Comparison of ENCODE assay signal across 12 cellular contexts in the genomic region with DNA sequence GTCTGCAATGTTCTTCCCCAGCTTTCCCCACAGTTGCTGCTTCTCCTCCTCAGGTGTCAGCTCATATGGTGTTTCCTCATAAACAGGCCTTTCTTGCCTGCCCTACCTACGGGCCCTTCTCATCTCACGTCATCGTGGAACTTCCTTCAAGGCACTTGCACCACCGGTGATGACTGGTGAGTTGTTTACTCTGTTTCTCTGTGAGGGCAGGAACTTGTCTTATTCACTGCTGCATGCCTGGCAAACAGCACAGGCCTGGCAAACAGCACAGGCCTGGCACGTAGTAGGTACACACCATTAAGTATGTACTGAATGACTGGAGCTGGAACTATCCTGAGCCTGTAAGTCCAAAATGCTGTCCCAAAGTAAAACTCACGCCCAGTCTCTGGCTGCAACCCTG. TPM values are rescaled to one million over a fixed set of nuclear protein-coding genes. Genes with fewer than 3 reads are reported as not detected.
DNase-seq lines count a peak whose midpoint lies in the region; ATAC-seq, FAIRE-seq and TF ChIP-seq lines count a peak whose summit lies in the region.
"Had no signal": no experiment of that assay in that cellular context is flagged by ENCODE, and none has a peak within 500 bp of the region (broad histone marks: within the 10 kb centered on the region; RNA-seq: fewer than 3 reads in every experiment).

No MANE protein-coding gene starts in this region.

- intact Hi-C loops in CD4-positive, alpha-beta T cell (cut with DNase I, micrococcal nuclease): no loop called here
- intact Hi-C loops in K562 (cut with micrococcal nuclease): no loop called here

- H3K9me1 ChIP-seq in K562 (ENCODE audit: control insufficient read depth, insufficient read depth, low read length): no peaks in the 10 kb centered on the region

- TF ChIP-seq RAD21 in K562 (CRISPR knock-in tag; conservative IDR thresholded peaks at IDR 0.05 in 1 of 2, IDR thresholded peaks at IDR 0.05 in 1 of 2): no peak

- TF ChIP-seq EP300 in K562 (IDR thresholded peaks at IDR 0.05; ENCODE audit: low read length): no peak

- 0 out of 3 replicates have a peak, but pooled peaks cover 4% of the 10 kb centered on the region for H3K79me2 ChIP-seq in K562 (ENCODE audit: control insufficient read depth, insufficient read depth, low read length)

- H2AFZ ChIP-seq in K562 (ENCODE audit: low read depth, low read length): no peak overlapping the region

- FAIRE-seq in RCC 7860 (lab: Jason Lieb, UNC): no peak
- no peak for FAIRE-seq in K562 (lab: Jason Lieb, UNC)

- no peaks in the 10 kb centered on the region for H3K27me3 Mint-ChIP-seq in CD4-positive, alpha-beta T cell
- H3K27me3 Mint-ChIP-seq in naive thymus-derived CD8-positive, alpha-beta T cell: no peaks in the 10 kb centered on the region

- no peaks in the 10 kb centered on the region for H3K27me3 ChIP-seq in CD4-positive, alpha-beta T cell (ENCODE audit: control insufficient read depth, insufficient read depth, low read length)
- H3K27me3 ChIP-seq in K562 (ENCODE audit: control insufficient read depth in 2 of 2, insufficient read depth in 2 of 2, low read length in 2 of 2) (no peaks in the 10 kb centered on the region), brain microvascular endothelial cell (replicated peaks) (no peaks in the 10 kb centered on the region)
- H3K27me3 ChIP-seq: heart right ventricle, Peyer's patch had no signal

- WGBS in K562 (ENCODE audit: insufficient coverage, low coverage, missing lambda C conversion rate): 89% methylated on average over 6 of the region's 6 CpGs

- H3K36me3 Mint-ChIP-seq in CD4-positive, alpha-beta T cell (ENCODE audit: low read depth): peaks cover 68% of the 10 kb centered on the region
- H3K36me3 Mint-ChIP-seq in naive thymus-derived CD8-positive, alpha-beta T cell: peaks cover 0 to 58% (median 13%) of the 10 kb centered on the region in 3 donors

- no peaks in the 10 kb centered on the region for H3K9me3 ChIP-seq in CD4-positive, alpha-beta T cell (ENCODE audit: control insufficient read depth, low read length)
- no peaks in the 10 kb centered on the region for H3K9me3 ChIP-seq in K562 (replicated peaks; ENCODE audit: control insufficient read depth, insufficient read depth, low read depth, low read length)
- H3K9me3 ChIP-seq: heart right ventricle, Peyer's patch had no signal

- 0 out of 5 replicates have a peak, but pooled peaks cover 0 to 3% of the 10 kb centered on the region in 2 experiments for H3K4me1 ChIP-seq in K562 (replicated peaks in 1 of 2; ENCODE audit: control insufficient read depth in 2 of 2, insufficient read depth in 2 of 2, low read length in 2 of 2)
- H3K4me1 ChIP-seq: Peyer's patch had no signal

- peaks cover 76% of the 10 kb centered on the region for H3K36me3 ChIP-seq in K562 (ENCODE audit: control insufficient read depth, insufficient read depth, low read length)
- H3K36me3 ChIP-seq in brain microvascular endothelial cell (replicated peaks): peaks cover 60% of the 10 kb centered on the region

- no peaks in the 10 kb centered on the region for H4K20me1 ChIP-seq in K562 (replicated peaks; ENCODE audit: control insufficient read depth, insufficient read depth, low read length)

- ATAC-seq in CD4-positive, alpha-beta T cell (ENCODE audit: poor library complexity): peak; percentile 98
- no peak for ATAC-seq in K562
- peak; percentile 81 to 99 for ATAC-seq in naive thymus-derived CD8-positive, alpha-beta T cell
- no peak for ATAC-seq in HG03025 (IDR thresholded peaks at IDR 0.05; ENCODE audit: low FRiP score, unreplicated experiment)

- in situ Hi-C loops in K562 (cut with MboI): no loop called here
- in situ Hi-C loops in brain microvascular endothelial cell (cut with HindIII; ENCODE audit: low pct_ligation_motif_present, low sequenced_read_pairs): no loop called here

- H3K4me3 Mint-ChIP-seq in CD4-positive, alpha-beta T cell: peak overlapping the region; percentile 27
- peak overlapping the region in 7 of 10 donors; percentile 2 to 51 (median 26) for H3K4me3 Mint-ChIP-seq in naive thymus-derived CD8-positive, alpha-beta T cell

- peaks cover 10% of the 10 kb centered on the region for H3K4me1 Mint-ChIP-seq in CD4-positive, alpha-beta T cell (ENCODE audit: low read depth)
- peaks cover 7 to 18% (median 14%) of the 10 kb centered on the region in 4 donors for H3K4me1 Mint-ChIP-seq in naive thymus-derived CD8-positive, alpha-beta T cell

- no peak overlapping the region for H3K4me2 ChIP-seq in K562 (ENCODE audit: insufficient read depth, low read length)

- H3K27ac ChIP-seq in CD4-positive, alpha-beta T cell (ENCODE audit: low read depth, low read length): peak overlapping the region; percentile 54
- H3K27ac ChIP-seq in K562 (ENCODE audit: extremely low read depth, low read depth, low read length) (no peak overlapping the region), brain microvascular endothelial cell (no peak overlapping the region)
- H3K27ac ChIP-seq: Peyer's patch had no signal

- peak; percentile 6; the same call in 1 of the 2 replicates for TF ChIP-seq POLR2A in K562 (conservative IDR thresholded peaks at IDR 0.05)

- no peaks in the 10 kb centered on the region for H3K9me3 Mint-ChIP-seq in CD4-positive, alpha-beta T cell
- no peaks in the 10 kb centered on the region for H3K9me3 Mint-ChIP-seq in naive thymus-derived CD8-positive, alpha-beta T cell

- H3K27ac Mint-ChIP-seq in CD4-positive, alpha-beta T cell: peak overlapping the region; percentile 94
- peak overlapping the region; percentile 53 to 96 (median 84) for H3K27ac Mint-ChIP-seq in naive thymus-derived CD8-positive, alpha-beta T cell

- CTCF ChIA-PET in CD4-positive, alpha-beta T cell (lab: Charles Lee): no interaction called here
- CTCF ChIA-PET in K562 (lab: Yijun Ruan, JAX; ENCODE audit: low intra/inter-chr PET ratio): no interaction called here

- peak in 9 of 10 experiments; percentile 16 to 59 (median 31) for DNase-seq in CD4-positive, alpha-beta T cell
- peak; percentile 39 for DNase-seq in RCC 7860 (ENCODE audit: low spot score)
- no peak for DNase-seq in K562 (ENCODE audit: extremely low read depth in 1 of 4, low spot score in 3 of 4)
- peak in 5 of 10 donors; percentile 16 to 39 (median 35) for DNase-seq in naive thymus-derived CD8-positive, alpha-beta T cell
- no peak for DNase-seq in hepatic stellate cell (ENCODE audit: low spot score)
- DNase-seq in brain microvascular endothelial cell: no peak
- no peak for DNase-seq in iPS-NIHi11 (ENCODE audit: low spot score)
- DNase-seq: GOT3, heart right ventricle, NCI-H1694 had no signal

- H3K4me3 ChIP-seq in K562 (no peak overlapping the region), brain microvascular endothelial cell (ENCODE audit: low read depth, low read length) (no peak overlapping the region)
- H3K4me3 ChIP-seq: heart right ventricle, Peyer's patch had no signal

- POLR2A ChIA-PET in CD4-positive, alpha-beta T cell (lab: Charles Lee): interaction anchor here (0.6 to 2.3 kb wide), 4 partner anchors 9 to 75 kb away, joined by 3 to 15 read pairs (median 4); no protein-coding TSS in a partner anchor
- POLR2A ChIA-PET in K562 (lab: Yijun Ruan, JAX): interaction anchor here (0.6 to 2.9 kb wide), 4 partner anchors 10 to 28 kb away, joined by 3 to 18 read pairs (median 6); no protein-coding TSS in a partner anchor
- POLR2A ChIA-PET in naive thymus-derived CD8-positive, alpha-beta T cell (lab: Charles Lee): interaction anchor here (1.9 kb wide), 1 partner anchor 12 kb away, joined by 6 read pairs; no protein-coding TSS in a partner anchor

- peak overlapping the region in 1 of 2 experiments; percentile 24; a peak in 1 of 4 replicates for H3K9ac ChIP-seq in K562 (ENCODE audit: insufficient read depth in 1 of 2, low read depth in 2 of 2, low read length in 2 of 2)

- no peak for TF ChIP-seq CTCF in CD4-positive, alpha-beta T cell (IDR thresholded peaks at IDR 0.05)
- TF ChIP-seq CTCF in K562 (IDR thresholded peaks at IDR 0.05 in 2 of 3, conservative IDR thresholded peaks at IDR 0.05 in 1 of 3; ENCODE audit: insufficient read depth in 2 of 3, low read depth in 1 of 3, low read length in 3 of 3) (no peak), brain microvascular endothelial cell (IDR thresholded peaks at IDR 0.05; ENCODE audit: low read depth, low read length, missing control alignments) (no peak)

- BruUV-seq in K562 (replicated peaks; lab: Mats Ljungman, UMichigan): no TSS peak

RNA-seq across cellular contexts. Expression of a gene that starts 25.8 kb away (rescaled TPM):
- total RNA-seq in CD4-positive, alpha-beta T cell: 10 to 100 TPM; 17.8 to 20.7 TPM
- total RNA-seq in K562 (2011; cell fraction: chromatin; rRNA removed; ENCODE audit: low replicate concordance): 24.8 and 55.6 TPM in 2 replicates
- total RNA-seq in K562 (2011; cell fraction: nucleolus; rRNA removed): 29.2 and 31.0 TPM in 2 replicates
- 30.9 and 40.1 TPM in 2 replicates for total RNA-seq in K562 (2011; cell fraction: nucleoplasm; rRNA removed)
- 39.1 and 55.1 TPM in 2 replicates for total RNA-seq in K562 (2014; rRNA removed)
- 18.5 and 22.8 TPM in 2 replicates for total RNA-seq in K562 (2014; rRNA removed; fragmentation: Illumina TruSeq; extraction: Trizol)
- 27.1 and 27.6 TPM in 2 replicates for total RNA-seq in K562 (2015; rRNA removed; fragmentation: Illumina TruSeq; extraction: Trizol)
- total RNA-seq in K562 (2021): 90.1 and 94.3 TPM in 2 replicates
- 57.8 and 73.8 TPM in 2 replicates for polyA plus RNA-seq in K562 (2011; rRNA removed)
- polyA plus RNA-seq in K562 (2011; cell fraction: cytosol; rRNA removed): 46.1 and 62.2 TPM in 2 replicates
- polyA plus RNA-seq in K562 (2011; cell fraction: nucleus; rRNA removed): 37.6 and 46.3 TPM in 2 replicates
- 62.9 and 132 TPM in 2 replicates for polyA plus RNA-seq in K562 (2012)
- polyA plus RNA-seq in K562 (2014; fragmentation: Illumina TruSeq; extraction: Trizol): 62.9 and 78.0 TPM in 2 replicates
- polyA plus RNA-seq in K562 (2014; fragmentation: Nextera tagmentation; extraction: Ambion mirVana): 1 to 10 TPM in 1 of 2 experiments, under 1 TPM in 1; 0.69 to 1.7 TPM
- polyA plus RNA-seq in K562 (2014; rRNA removed): 59.0 and 63.1 TPM in 2 replicates
- 49.4 and 58.5 TPM in 2 replicates for polyA minus RNA-seq in K562 (2011; rRNA and poly(A)+ RNA removed)
- 25.9 and 28.4 TPM in 2 replicates for polyA minus RNA-seq in K562 (2011; cell fraction: cytosol; rRNA and poly(A)+ RNA removed)
- polyA minus RNA-seq in K562 (2011; cell fraction: nucleus; rRNA and poly(A)+ RNA removed): 9.8 and 13.2 TPM in 2 replicates
- total RNA-seq in naive thymus-derived CD8-positive, alpha-beta T cell: 10 to 100 TPM; 46.2 to 47.8 TPM
- 10 to 100 TPM; 21.6 to 31.7 (median 23.6) TPM for polyA plus RNA-seq in naive thymus-derived CD8-positive, alpha-beta T cell

RNA-seq across cellular contexts. Expression of a gene that starts 36.5 kb away (rescaled TPM):
- 1 to 10 TPM; 1.5 to 1.8 TPM for total RNA-seq in CD4-positive, alpha-beta T cell
- 1.1 and 4.4 TPM in 2 replicates for total RNA-seq in K562 (2011; cell fraction: chromatin; rRNA removed; ENCODE audit: low replicate concordance)
- 19.2 and 19.5 TPM in 2 replicates for total RNA-seq in K562 (2011; cell fraction: nucleolus; rRNA removed)
- 6.2 and 6.6 TPM in 2 replicates for total RNA-seq in K562 (2011; cell fraction: nucleoplasm; rRNA removed)
- total RNA-seq in K562 (2014; rRNA removed) (61.5 and 65.7 TPM in 2 replicates), K562 (2014; rRNA removed; fragmentation: Illumina TruSeq; extraction: Trizol) (0.29 and 0.44 TPM in 2 replicates), K562 (2015; rRNA removed; fragmentation: Illumina TruSeq; extraction: Trizol) (4.6 and 5.9 TPM in 2 replicates), K562 (2021) (27.2 and 27.8 TPM in 2 replicates)
- polyA plus RNA-seq in K562 (2011; rRNA removed) (2.4 and 5.3 TPM in 2 replicates), K562 (2014; fragmentation: Illumina TruSeq; extraction: Trizol) (0.68 and 2.1 TPM in 2 replicates), K562 (2014; fragmentation: Nextera tagmentation; extraction: Ambion mirVana) (under 1 TPM; 0.08 to 0.13 TPM), K562 (2014; rRNA removed) (39.1 and 41.3 TPM in 2 replicates)
- polyA plus RNA-seq in K562 (2011; cell fraction: cytosol; rRNA removed): 12.0 and 70.7 TPM in 2 replicates
- 4.3 and 9.6 TPM in 2 replicates for polyA plus RNA-seq in K562 (2011; cell fraction: nucleus; rRNA removed)
- 22.6 and 37.3 TPM in 2 replicates for polyA plus RNA-seq in K562 (2012)
- 0.36 TPM in 1 of 2 replicates, not detected in the other for polyA minus RNA-seq in K562 (2011; rRNA and poly(A)+ RNA removed)
- 6.1 and 7.3 TPM in 2 replicates for polyA minus RNA-seq in K562 (2011; cell fraction: cytosol; rRNA and poly(A)+ RNA removed)
- 2.0 and 2.2 TPM in 2 replicates for polyA minus RNA-seq in K562 (2011; cell fraction: nucleus; rRNA and poly(A)+ RNA removed)
- total RNA-seq in naive thymus-derived CD8-positive, alpha-beta T cell: 1 to 10 TPM; 1.2 to 1.6 TPM
- polyA plus RNA-seq in naive thymus-derived CD8-positive, alpha-beta T cell: 1 to 10 TPM in 1 of 3 donors, under 1 TPM in 2; 0.16 to 2.4 (median 0.43) TPM

RNA-seq across cellular contexts. Expression of a gene that starts 37.8 kb away (rescaled TPM):
- total RNA-seq in CD4-positive, alpha-beta T cell: 10 to 100 TPM; 25.6 to 26.0 TPM
- total RNA-seq in K562 (2011; cell fraction: chromatin; rRNA removed; ENCODE audit: low replicate concordance): 20.5 and 63.8 TPM in 2 replicates
- total RNA-seq in K562 (2011; cell fraction: nucleolus; rRNA removed): 55.5 and 59.9 TPM in 2 replicates
- 40.9 and 45.8 TPM in 2 replicates for total RNA-seq in K562 (2011; cell fraction: nucleoplasm; rRNA removed)
- 68.9 and 94.6 TPM in 2 replicates for total RNA-seq in K562 (2014; rRNA removed)
- total RNA-seq in K562 (2014; rRNA removed; fragmentation: Illumina TruSeq; extraction: Trizol): 9.8 and 13.2 TPM in 2 replicates
- total RNA-seq in K562 (2015; rRNA removed; fragmentation: Illumina TruSeq; extraction: Trizol): 21.8 and 23.3 TPM in 2 replicates
- total RNA-seq in K562 (2021): 85.7 and 88.0 TPM in 2 replicates
- 91.4 and 95.2 TPM in 2 replicates for polyA plus RNA-seq in K562 (2011; rRNA removed)
- 111 and 190 TPM in 2 replicates for polyA plus RNA-seq in K562 (2011; cell fraction: cytosol; rRNA removed)
- polyA plus RNA-seq in K562 (2011; cell fraction: nucleus; rRNA removed): 44.9 and 48.3 TPM in 2 replicates
- 91.2 and 105 TPM in 2 replicates for polyA plus RNA-seq in K562 (2012)
- polyA plus RNA-seq in K562 (2014; fragmentation: Illumina TruSeq; extraction: Trizol): 122 and 153 TPM in 2 replicates
- polyA plus RNA-seq in K562 (2014; fragmentation: Nextera tagmentation; extraction: Ambion mirVana): 10 to 100 TPM; 34.8 to 56.9 TPM
- 146 and 168 TPM in 2 replicates for polyA plus RNA-seq in K562 (2014; rRNA removed)
- 26.2 and 41.8 TPM in 2 replicates for polyA minus RNA-seq in K562 (2011; rRNA and poly(A)+ RNA removed)
- polyA minus RNA-seq in K562 (2011; cell fraction: cytosol; rRNA and poly(A)+ RNA removed): 26.6 and 38.0 TPM in 2 replicates
- 17.1 and 23.5 TPM in 2 replicates for polyA minus RNA-seq in K562 (2011; cell fraction: nucleus; rRNA and poly(A)+ RNA removed)
- total RNA-seq in naive thymus-derived CD8-positive, alpha-beta T cell: 10 to 100 TPM; 40.8 to 47.1 TPM
- 100 to 1,000 TPM; 118 to 122 (median 121) TPM for polyA plus RNA-seq in naive thymus-derived CD8-positive, alpha-beta T cell

RNA-seq across cellular contexts. Expression of a gene that starts 53.7 kb away (rescaled TPM):
- 1 to 10 TPM; 1.9 to 2.6 TPM for total RNA-seq in CD4-positive, alpha-beta T cell
- 21.5 and 49.5 TPM in 2 replicates for total RNA-seq in K562 (2011; cell fraction: chromatin; rRNA removed; ENCODE audit: low replicate concordance)
- total RNA-seq in K562 (2011; cell fraction: nucleolus; rRNA removed): 24.7 and 26.5 TPM in 2 replicates
- total RNA-seq in K562 (2011; cell fraction: nucleoplasm; rRNA removed): 18.4 and 19.1 TPM in 2 replicates
- total RNA-seq in K562 (2014; rRNA removed) (1.4 and 3.0 TPM in 2 replicates), K562 (2014; rRNA removed; fragmentation: Illumina TruSeq; extraction: Trizol) (0.89 and 1.1 TPM in 2 replicates), K562 (2015; rRNA removed; fragmentation: Illumina TruSeq; extraction: Trizol) (1.7 and 1.8 TPM in 2 replicates), K562 (2021) (3.0 and 4.3 TPM in 2 replicates)
- polyA plus RNA-seq in K562 (2011; rRNA removed) (2.7 and 5.6 TPM in 2 replicates), K562 (2014; fragmentation: Illumina TruSeq; extraction: Trizol) (3.0 and 4.5 TPM in 2 replicates), K562 (2014; fragmentation: Nextera tagmentation; extraction: Ambion mirVana) (under 1 TPM; 0.01 to 0.07 TPM), K562 (2014; rRNA removed) (3.3 and 4.7 TPM in 2 replicates)
- polyA plus RNA-seq in K562 (2011; cell fraction: cytosol; rRNA removed): 2.1 and 2.6 TPM in 2 replicates
- polyA plus RNA-seq in K562 (2011; cell fraction: nucleus; rRNA removed): 26.0 and 26.6 TPM in 2 replicates
- polyA plus RNA-seq in K562 (2012): 4.1 and 6.9 TPM in 2 replicates
- 1.6 and 2.3 TPM in 2 replicates for polyA minus RNA-seq in K562 (2011; rRNA and poly(A)+ RNA removed)
- polyA minus RNA-seq in K562 (2011; cell fraction: cytosol; rRNA and poly(A)+ RNA removed): 1.9 and 2.2 TPM in 2 replicates
- 8.5 and 15.1 TPM in 2 replicates for polyA minus RNA-seq in K562 (2011; cell fraction: nucleus; rRNA and poly(A)+ RNA removed)
- total RNA-seq in naive thymus-derived CD8-positive, alpha-beta T cell: 1 to 10 TPM; 2.6 to 2.7 TPM
- polyA plus RNA-seq in naive thymus-derived CD8-positive, alpha-beta T cell: under 1 TPM in 2 of 3 donors, not detected in 1; 0.19 to 0.35 TPM

Comparison
In these comparisons a context has a peak if more than half of its experiments do, and no peak if none do; other contexts are left out.
1. ATAC-seq: peak in CD4-positive, alpha-beta T cell (single experiment) and naive thymus-derived CD8-positive, alpha-beta T cell (2 of 2); none in K562 (single experiment) and HG03025 (single experiment).
2. DNase-seq: peak in CD4-positive, alpha-beta T cell (9 of 10) and RCC 7860 (single experiment); none in K562 (0 of 4), hepatic stellate cell (single experiment), brain microvascular endothelial cell (single experiment) and iPS-NIHi11 (single experiment).